In the genomic region with DNA sequence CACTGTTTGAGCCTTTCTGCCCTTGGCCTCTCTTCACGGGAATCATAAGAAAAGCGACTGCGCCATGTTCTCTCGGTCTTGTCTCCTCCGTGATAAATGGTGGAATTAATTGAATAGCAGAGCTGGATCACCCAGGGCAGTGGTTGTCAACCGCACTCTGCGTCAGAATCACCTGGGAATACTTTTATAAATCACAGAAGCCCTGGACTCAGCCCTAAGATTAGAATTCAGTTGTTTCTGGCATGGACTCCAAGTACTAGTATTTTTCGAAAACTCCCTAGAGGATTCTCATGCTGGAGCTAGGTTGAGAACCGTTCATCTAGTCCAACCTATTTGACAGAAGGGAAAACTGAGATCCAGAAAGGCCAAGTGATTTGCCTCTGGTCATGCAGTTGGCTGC, we compare ENCODE assay signal across 21 cellular contexts.
"Had no signal": no experiment of that assay in that cellular context is flagged by ENCODE, and none has a peak within 500 bp of the region (broad histone marks: within the 10 kb centered on the region; RNA-seq: fewer than 3 reads in every experiment).

No MANE protein-coding gene starts in this region.

- DNase-seq: caudate nucleus; colonic mucosa; dorsolateral prefrontal cortex; effector memory CD8-positive, alpha-beta T cell; esophagus squamous epithelium; foreskin keratinocyte; hippocampal formation; lower lobe of right lung; nucleus accumbens; pancreas; right lobe of liver; stimulated activated CD4-positive, alpha-beta T cell treated with anti-CD3 and anti-CD28 coated beads, Interleukin-2, amount 100 ng/mL, for 24 hours; stimulated activated CD4-positive, alpha-beta T cell treated with anti-CD3 and anti-CD28 coated beads, Interleukin-4, amount 100 ng/mL, for 4 hours; stimulated activated naive B cell treated with anti-CD40 and anti-IgM and Interleukin-4, amounts not matched to agents 10 μg/mL and 1 μg/mL and 100 μg/mL, for 72 hours; stomach; substantia nigra; trophoblast cell had no signal

- H3K36me3 ChIP-seq: colonic mucosa, esophagus squamous epithelium, lower lobe of right lung, neural progenitor cell, pancreas, prostate gland, right lobe of liver, stomach had no signal

- H3K27ac ChIP-seq: colonic mucosa, dorsolateral prefrontal cortex, esophagus squamous epithelium, foreskin keratinocyte, lower lobe of right lung, neural progenitor cell, pancreas, prostate gland, right lobe of liver, stomach had no signal

- H3K9me3 ChIP-seq: colonic mucosa, esophagus squamous epithelium, lower lobe of right lung, pancreas, prostate gland, right lobe of liver had no signal

- H3K27me3 ChIP-seq: colonic mucosa, pancreas, right lobe of liver had no signal

- ATAC-seq: effector memory CD8-positive, alpha-beta T cell; foreskin keratinocyte; left lobe of liver; lower lobe of right lung; natural killer cell treated with Interleukin-12 subunit alpha and Interleukin-12 subunit beta and Interleukin-15 and Interleukin-18, amount 100 ng/mL, for 72 hours; pancreas; right lobe of liver; stimulated activated naive B cell treated with anti-CD40 and anti-IgM and Interleukin-4, amounts not matched to agents 10 μg/mL and 1 μg/mL and 100 μg/mL, for 72 hours had no signal

- H3K4me1 ChIP-seq: colonic mucosa, esophagus squamous epithelium, foreskin keratinocyte, lower lobe of right lung, neural progenitor cell, pancreas, prostate gland, right lobe of liver, stomach had no signal

- H3K4me3 ChIP-seq: colonic mucosa, dorsolateral prefrontal cortex, esophagus squamous epithelium, lower lobe of right lung, neural progenitor cell, pancreas, prostate gland, right lobe of liver, stomach had no signal
